In genomic region chr12:115569694-115570093, GRCh38 we compare ENCODE assay signal across 16 cellular contexts.
DNase-seq lines count a peak whose midpoint lies in the region; TF ChIP-seq lines count a peak whose summit lies in the region.
"Had no signal": no experiment of that assay in that cellular context is flagged by ENCODE, and none has a peak within 500 bp of the region (broad histone marks: within the 10 kb centered on the region; RNA-seq: fewer than 3 reads in every experiment).

No MANE protein-coding gene starts in this region.

- DNase-seq in DMS153 (lab: John Stamatoyannopoulos, UW) = peak; percentile 35
- no peak for DNase-seq in DMS153 treated with DMSO at 0.1 percent for 48 hours (lab: John Stamatoyannopoulos, UW; ENCODE audit: unreplicated experiment)
- peak; percentile 90 for DNase-seq in SK-N-DZ (ENCODE audit: low spot score)
- DNase-seq in globus pallidus (ENCODE audit: low spot score) = peak; percentile 42
- DNase-seq in prostate gland (ENCODE audit: low spot score) = no peak
- DNase-seq in SJCRH30 = no peak
- no peak for DNase-seq in LoVo (ENCODE audit: low spot score)
- DNase-seq in HPDE6-E6E7 (ENCODE audit: extremely low spot score) = no peak
- DNase-seq: activated T-cell treated with anti-CD3 and anti-CD28 coated beads, Interleukin-2, amount 50 U/mL, for 1 hour; CD4-positive, CD25-positive, alpha-beta regulatory T cell; DND-41; NCI-H510A treated with DMSO at 0.1 percent for 48 hours; psoas muscle; spleen had no signal

- H3K4me3 ChIP-seq in prostate gland (peak overlapping the region; percentile 14 to 16), SJCRH30 (no peak overlapping the region)
- H3K4me3 ChIP-seq: breast epithelium, psoas muscle, spleen had no signal

- TF ChIP-seq POLR2A in prostate gland (IDR thresholded peaks at IDR 0.05) = no peak

- intact Hi-C loops in prostate gland (cut with DNase I) = no loop called here

- H3K4me1 ChIP-seq in prostate gland (replicated peaks) = no peaks in the 10 kb centered on the region
- H3K4me1 ChIP-seq in SJCRH30 = no peaks in the 10 kb centered on the region
- H3K4me1 ChIP-seq: breast epithelium, psoas muscle, spleen had no signal

- no peaks in the 10 kb centered on the region for H3K9me3 ChIP-seq in prostate gland
- no peaks in the 10 kb centered on the region for H3K9me3 ChIP-seq in SJCRH30 (replicated peaks)
- H3K9me3 ChIP-seq: breast epithelium, psoas muscle, spleen had no signal

- H3K36me3 ChIP-seq in prostate gland (no peaks in the 10 kb centered on the region), SJCRH30 (no peaks in the 10 kb centered on the region)
- H3K36me3 ChIP-seq: breast epithelium, spleen had no signal

- H3K27me3 ChIP-seq in prostate gland (replicated peaks; ENCODE audit: insufficient read depth) (no peaks in the 10 kb centered on the region), SJCRH30 (no peaks in the 10 kb centered on the region)
- H3K27me3 ChIP-seq: breast epithelium had no signal

- WGBS in prostate gland = 77% methylated on average over 8 of the region's 8 CpGs

- no peak overlapping the region for H3K27ac ChIP-seq in prostate gland
- no peak overlapping the region for H3K27ac ChIP-seq in SJCRH30
- H3K27ac ChIP-seq: 22Rv1, breast epithelium, psoas muscle, spleen had no signal

- TF ChIP-seq CTCF in prostate gland (IDR thresholded peaks at IDR 0.05) = no peak

Comparison
In these comparisons a context has a peak if more than half of its experiments do, and no peak if none do; other contexts are left out.
1. DNase-seq: peak in DMS153 (single experiment), SK-N-DZ (single experiment) and globus pallidus (single experiment); none in DMS153 treated with DMSO at 0.1 percent for 48 hours (single experiment), prostate gland (single experiment), SJCRH30 (0 of 2), LoVo (single experiment) and HPDE6-E6E7 (single experiment).